18 cellular contexts compared by ENCODE assay signal in the genomic region with DNA sequence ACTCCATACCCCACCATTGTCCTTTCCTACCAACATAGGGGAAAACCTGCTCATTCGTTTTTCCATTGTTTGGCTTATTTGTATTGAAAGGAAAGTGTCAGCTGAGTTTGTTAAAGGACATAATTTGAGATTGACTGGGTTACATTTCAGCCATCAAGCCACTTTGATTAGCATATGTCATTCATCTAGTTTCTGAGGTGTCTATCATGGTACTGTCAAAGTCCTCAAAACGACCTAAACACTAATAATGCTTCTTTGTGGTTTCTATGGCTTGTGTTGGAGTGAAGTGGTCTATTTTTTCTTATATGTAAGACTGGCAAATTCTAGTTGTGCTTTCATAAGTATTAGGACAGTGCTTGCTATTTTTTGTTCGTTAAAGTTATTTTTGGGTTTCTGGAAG.
A peak's percentile ranks its signal among the peaks of the same experiment; 100 is the strongest.
DNase-seq lines count a peak whose midpoint lies in the region; ATAC-seq, FAIRE-seq and TF ChIP-seq lines count a peak whose summit lies in the region.
"Had no signal": no experiment of that assay in that cellular context is flagged by ENCODE, and none has a peak within 500 bp of the region (broad histone marks: within the 10 kb centered on the region; RNA-seq: fewer than 3 reads in every experiment).

No MANE protein-coding gene starts in this region.

- H3K4me3 Mint-ChIP-seq in Calu3 (ENCODE audit: low read depth, unreplicated experiment) (peak overlapping the region; percentile 53), nephron (peak overlapping the region in 2 of 3 experiments; percentile 2 to 6)
- H3K4me3 Mint-ChIP-seq: activated CD4-positive, alpha-beta memory T cell treated with anti-CD3 and anti-CD28 coated beads, Interleukin-2, amount 10 ng/mL, durations not matched to agents 7 days and 5 days; activated naive CD8-positive, alpha-beta T cell treated with anti-CD3 and anti-CD28 coated beads for 36 hours; naive thymus-derived CD8-positive, alpha-beta T cell had no signal

- no peak for TF ChIP-seq CTCF in Calu3 (IDR thresholded peaks at IDR 0.05; ENCODE audit: unreplicated experiment)
- TF ChIP-seq CTCF in nephron (IDR thresholded peaks at IDR 0.05; ENCODE audit: unreplicated experiment in 3 of 3): no peak

- ATAC-seq in HG02852 (IDR thresholded peaks at IDR 0.05; ENCODE audit: unreplicated experiment): peak; percentile 58
- no peak for ATAC-seq in HG02973 (IDR thresholded peaks at IDR 0.05; ENCODE audit: unreplicated experiment)
- no peak for ATAC-seq in HG03097 (IDR thresholded peaks at IDR 0.05; ENCODE audit: low FRiP score, unreplicated experiment)
- ATAC-seq: K562; naive thymus-derived CD8-positive, alpha-beta T cell had no signal

- H3K27ac ChIP-seq in small intestine (ENCODE audit: low read depth in 1 of 2, low read length in 1 of 2): no peak overlapping the region

- peaks cover 33% of the 10 kb centered on the region for H3K4me1 Mint-ChIP-seq in Calu3 (ENCODE audit: low read depth, unreplicated experiment)
- H3K4me1 Mint-ChIP-seq in nephron: peaks cover 40% of the 10 kb centered on the region
- H3K4me1 Mint-ChIP-seq: activated CD4-positive, alpha-beta memory T cell treated with anti-CD3 and anti-CD28 coated beads, Interleukin-2, amount 10 ng/mL, durations not matched to agents 7 days and 5 days; activated naive CD8-positive, alpha-beta T cell treated with anti-CD3 and anti-CD28 coated beads for 36 hours; naive thymus-derived CD8-positive, alpha-beta T cell had no signal

- intact Hi-C loops in Calu3 (cut with micrococcal nuclease; ENCODE audit: unreplicated experiment): loop anchor here (2.0 kb wide), 1 partner anchor 67 kb away; a partner anchor contains a TSS

- no peak for DNase-seq in Calu3
- DNase-seq in dermis blood vessel endothelial cell: peak; percentile 34
- no peak for DNase-seq in small intestine
- DNase-seq in GF-D8 (lab: John Stamatoyannopoulos, UW): no peak
- DNase-seq: activated CD4-positive, alpha-beta memory T cell treated with anti-CD3 and anti-CD28 coated beads, Interleukin-2, amount 10 ng/mL, durations not matched to agents 7 days and 5 days; activated naive CD8-positive, alpha-beta T cell treated with anti-CD3 and anti-CD28 coated beads for 36 hours; activated T-cell treated with anti-CD3 and anti-CD28 coated beads, Interleukin-2, amount 50 U/mL, for 48 hours; effector memory CD4-positive, alpha-beta T cell; naive thymus-derived CD8-positive, alpha-beta T cell; NCI-H774 had no signal

- H3K27ac Mint-ChIP-seq in Calu3 (ENCODE audit: unreplicated experiment) (peak overlapping the region; percentile 91), nephron (peak overlapping the region; percentile 85 to 93 (median 89))
- H3K27ac Mint-ChIP-seq: activated CD4-positive, alpha-beta memory T cell treated with anti-CD3 and anti-CD28 coated beads, Interleukin-2, amount 10 ng/mL, durations not matched to agents 7 days and 5 days; activated naive CD8-positive, alpha-beta T cell treated with anti-CD3 and anti-CD28 coated beads for 36 hours had no signal

- CTCF ChIA-PET in Calu3 (lab: Charles Lee): no interaction called here

- H3K9me3 ChIP-seq in small intestine (ENCODE audit: control insufficient read depth, low read depth): no peaks in the 10 kb centered on the region

- no TSS peak for BruUV-seq in Calu3 (replicated peaks; lab: Mats Ljungman, UMichigan)

- H3K36me3 Mint-ChIP-seq in Calu3 (ENCODE audit: insufficient read depth, unreplicated experiment) (no peaks in the 10 kb centered on the region), nephron (ENCODE audit: low read depth) (peaks cover 10% of the 10 kb centered on the region)

- WGBS in small intestine, 3 donors: 52 to 66% (median 66%) methylated on average over 3 of the region's 3 CpGs

- no peaks in the 10 kb centered on the region for H3K27me3 Mint-ChIP-seq in Calu3 (ENCODE audit: unreplicated experiment)
- H3K27me3 Mint-ChIP-seq in nephron (ENCODE audit: low read depth): no peaks in the 10 kb centered on the region
- H3K27me3 Mint-ChIP-seq: activated CD4-positive, alpha-beta memory T cell treated with anti-CD3 and anti-CD28 coated beads, Interleukin-2, amount 10 ng/mL, durations not matched to agents 7 days and 5 days; activated naive CD8-positive, alpha-beta T cell treated with anti-CD3 and anti-CD28 coated beads for 36 hours; naive thymus-derived CD8-positive, alpha-beta T cell had no signal

- no peak for FAIRE-seq in small intestine (lab: Jason Lieb, UNC)
- FAIRE-seq: GM12891, H1, K562 had no signal

- H3K27me3 ChIP-seq in small intestine (ENCODE audit: control insufficient read depth in 2 of 2, insufficient read depth in 2 of 2, low read length in 2 of 2): no peaks in the 10 kb centered on the region
- H3K27me3 ChIP-seq: cardiac muscle cell had no signal

- H3K4me1 ChIP-seq in small intestine (ENCODE audit: control insufficient read depth in 2 of 2, insufficient read depth in 1 of 2, low read depth in 1 of 2, low read length in 1 of 2): peaks cover 0 to 2% of the 10 kb centered on the region in 2 donors

- H3K9me3 Mint-ChIP-seq in Calu3 (ENCODE audit: low read depth, unreplicated experiment): no peaks in the 10 kb centered on the region
- H3K9me3 Mint-ChIP-seq in nephron: no peaks in the 10 kb centered on the region
- H3K9me3 Mint-ChIP-seq: activated CD4-positive, alpha-beta memory T cell treated with anti-CD3 and anti-CD28 coated beads, Interleukin-2, amount 10 ng/mL, durations not matched to agents 7 days and 5 days; activated naive CD8-positive, alpha-beta T cell treated with anti-CD3 and anti-CD28 coated beads for 36 hours; naive thymus-derived CD8-positive, alpha-beta T cell had no signal

- H3K4me3 ChIP-seq in small intestine (ENCODE audit: low read depth in 1 of 2, low read length in 2 of 2): no peak overlapping the region
- H3K4me3 ChIP-seq: cardiac muscle cell, K562 had no signal

- H3K36me3 ChIP-seq in small intestine (ENCODE audit: control insufficient read depth in 2 of 2, insufficient read depth in 2 of 2, low read length in 2 of 2): no peaks in the 10 kb centered on the region
- H3K36me3 ChIP-seq: cardiac muscle cell had no signal
